Comparison of ENCODE assay signal across 25 cellular contexts in the genomic region with DNA sequence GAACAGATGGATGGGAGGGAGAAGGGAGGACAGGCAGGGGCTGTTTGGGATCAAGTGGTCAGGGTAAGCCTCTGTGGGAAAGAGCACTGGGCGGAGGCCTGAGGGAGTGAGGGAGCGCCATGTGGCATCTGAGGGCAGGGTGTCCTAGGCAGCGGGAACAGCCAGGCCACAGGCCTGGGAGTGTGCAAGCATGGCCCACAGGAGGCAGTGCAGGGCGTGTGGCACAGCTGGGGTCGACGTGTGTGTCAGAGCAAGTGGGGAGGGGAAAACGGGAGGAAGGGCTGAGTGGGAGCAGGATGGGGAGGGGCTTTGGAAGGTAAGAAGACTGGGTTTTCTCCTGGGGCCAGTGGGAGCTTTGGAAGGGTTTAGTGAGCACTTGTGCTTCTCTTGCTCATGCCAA.
A peak's percentile ranks its signal among the peaks of the same experiment; 100 is the strongest.
DNase-seq lines count a peak whose midpoint lies in the region; ATAC-seq, FAIRE-seq and TF ChIP-seq lines count a peak whose summit lies in the region.
"Had no signal": no experiment of that assay in that cellular context is flagged by ENCODE, and none has a peak within 500 bp of the region (broad histone marks: within the 10 kb centered on the region; RNA-seq: fewer than 3 reads in every experiment).

No MANE protein-coding gene starts in this region.

- in situ Hi-C loops in HepG2 (cut with HindIII; ENCODE audit: extremely low pct_ligation_motif_present, low pct_unique_long_range_greater_than_20kb) = no loop called here

- 39% methylated on average over 7 of the region's 7 CpGs for WGBS in HepG2 (ENCODE audit: low lambda C conversion rate)

- H3K4me2 ChIP-seq in HepG2 (ENCODE audit: low read depth, low read length) (no peak overlapping the region), neural progenitor cell (no peak overlapping the region)
- H3K4me2 ChIP-seq: KMS-11 had no signal

- H3K9ac ChIP-seq in HepG2 (ENCODE audit: insufficient read depth, low read depth, low read length) = no peak overlapping the region
- no peak overlapping the region for H3K9ac ChIP-seq in neural progenitor cell
- H3K9ac ChIP-seq: KMS-11 had no signal

- no peak for TF ChIP-seq RAD21 in HepG2 (CRISPR knock-in tag; IDR thresholded peaks at IDR 0.05)

- H3K27me3 Mint-ChIP-seq in activated CD4-positive, alpha-beta T cell treated with anti-CD3 and anti-CD28 coated beads, Interleukin-2, amount 10 ng/mL, durations not matched to agents 7 days and 5 days = peaks cover 26% of the 10 kb centered on the region
- no peaks in the 10 kb centered on the region for H3K27me3 Mint-ChIP-seq in WTC11 (ENCODE audit: low read depth)
- H3K27me3 Mint-ChIP-seq in neural progenitor cell (ENCODE audit: insufficient read depth, low read depth) = peaks cover 5% of the 10 kb centered on the region
- H3K27me3 Mint-ChIP-seq: B cell had no signal

- TF ChIP-seq POLR2A in HepG2 (IDR thresholded peaks at IDR 0.05; ENCODE audit: insufficient read depth in 1 of 2, low read depth in 2 of 2, low read length in 2 of 2) = no peak

- peak overlapping the region; percentile 39 for H3K27ac Mint-ChIP-seq in activated CD4-positive, alpha-beta T cell treated with anti-CD3 and anti-CD28 coated beads, Interleukin-2, amount 10 ng/mL, durations not matched to agents 7 days and 5 days
- H3K27ac Mint-ChIP-seq in WTC11 (no peak overlapping the region), neural progenitor cell (no peak overlapping the region)
- H3K27ac Mint-ChIP-seq: B cell, IgD-negative memory B cell had no signal

- no TSS peak for BruUV-seq in HepG2 (replicated peaks; lab: Mats Ljungman, UMichigan)

- no peaks in the 10 kb centered on the region for H3K4me1 ChIP-seq in HepG2 (ENCODE audit: insufficient read depth, low read length)
- peaks cover 4% of the 10 kb centered on the region for H3K4me1 ChIP-seq in neural progenitor cell

- peaks cover 6% of the 10 kb centered on the region for H3K36me3 Mint-ChIP-seq in activated CD4-positive, alpha-beta T cell treated with anti-CD3 and anti-CD28 coated beads, Interleukin-2, amount 10 ng/mL, durations not matched to agents 7 days and 5 days (ENCODE audit: low read depth)
- H3K36me3 Mint-ChIP-seq in WTC11 (no peaks in the 10 kb centered on the region), neural progenitor cell (no peaks in the 10 kb centered on the region)
- H3K36me3 Mint-ChIP-seq: IgD-negative memory B cell had no signal

- H3K27me3 ChIP-seq in HepG2 (ENCODE audit: control insufficient read depth in 1 of 2, insufficient read depth in 2 of 2, low read length in 2 of 2) (peaks cover 0 to 9% of the 10 kb centered on the region in 2 experiments; a peak in 3 of 5 replicates), neural progenitor cell (no peaks in the 10 kb centered on the region)

- CTCF ChIA-PET in activated CD4-positive, alpha-beta T cell treated with anti-CD3 and anti-CD28 coated beads, Interleukin-2, amount 10 ng/mL, durations not matched to agents 7 days and 5 days (lab: Charles Lee) = interaction anchor here (1.9 kb wide), 1 partner anchor 11 kb away, joined by 4 read pairs; no protein-coding TSS in a partner anchor
- CTCF ChIA-PET in WTC11 (lab: Charles Lee) = interaction anchor here (0.9 kb wide), 1 partner anchor 119 kb away, joined by 3 read pairs; no protein-coding TSS in a partner anchor
- CTCF ChIA-PET in HepG2 (lab: Yijun Ruan, JAX; ENCODE audit: low intra/inter-chr PET ratio, low total read pairs) = no interaction called here

- FAIRE-seq in HepG2 (lab: Jason Lieb, UNC) = no peak
- FAIRE-seq: GM12891 had no signal

- no peak for TF ChIP-seq CTCF in WTC11 (IDR thresholded peaks at IDR 0.05)
- no peak for TF ChIP-seq CTCF in HepG2 (CRISPR knock-in tag; IDR thresholded peaks at IDR 0.05)
- no peak for TF ChIP-seq CTCF in neural progenitor cell (IDR thresholded peaks at IDR 0.05)

- intact Hi-C loops in HepG2 (cut with micrococcal nuclease; ENCODE audit: unreplicated experiment) = no loop called here

- H3F3A ChIP-seq in neural progenitor cell (ENCODE audit: low read depth) = no peaks in the 10 kb centered on the region

- H3K79me2 ChIP-seq in HepG2 (ENCODE audit: insufficient read depth, low read length) (no peaks in the 10 kb centered on the region), neural progenitor cell (ENCODE audit: low read depth) (no peaks in the 10 kb centered on the region)

- H2AFZ ChIP-seq in HepG2 (ENCODE audit: low read length) (no peak overlapping the region), neural progenitor cell (replicated peaks) (no peak overlapping the region)

- no peak overlapping the region for H3K4me3 Mint-ChIP-seq in activated CD4-positive, alpha-beta T cell treated with anti-CD3 and anti-CD28 coated beads, Interleukin-2, amount 10 ng/mL, durations not matched to agents 7 days and 5 days
- H3K4me3 Mint-ChIP-seq in WTC11 (no peak overlapping the region), neural progenitor cell (no peak overlapping the region)
- H3K4me3 Mint-ChIP-seq: B cell had no signal

- H3K36me3 ChIP-seq in HepG2 (replicated peaks in 1 of 2; ENCODE audit: control insufficient read depth in 1 of 2, insufficient read depth in 2 of 2, low read length in 2 of 2) (no peaks in the 10 kb centered on the region), neural progenitor cell (no peaks in the 10 kb centered on the region)

- peaks cover 22% of the 10 kb centered on the region for H3K4me1 Mint-ChIP-seq in activated CD4-positive, alpha-beta T cell treated with anti-CD3 and anti-CD28 coated beads, Interleukin-2, amount 10 ng/mL, durations not matched to agents 7 days and 5 days
- H3K4me1 Mint-ChIP-seq in WTC11 = 0 out of 2 replicates have a peak, but pooled peaks cover 3% of the 10 kb centered on the region
- peaks cover 15% of the 10 kb centered on the region for H3K4me1 Mint-ChIP-seq in neural progenitor cell

- POLR2A ChIA-PET in activated CD4-positive, alpha-beta T cell treated with anti-CD3 and anti-CD28 coated beads, Interleukin-2, amount 10 ng/mL, durations not matched to agents 7 days and 5 days (lab: Charles Lee) = no interaction called here
- POLR2A ChIA-PET in WTC11 (lab: Charles Lee) = no interaction called here
- POLR2A ChIA-PET in HepG2 (lab: Yijun Ruan, JAX) = no interaction called here

- DNase-seq in activated CD4-positive, alpha-beta T cell treated with anti-CD3 and anti-CD28 coated beads, Interleukin-2, amount 10 ng/mL, durations not matched to agents 7 days and 5 days = no peak
- no peak for DNase-seq in activated CD4-positive, alpha-beta T cell treated with anti-CD3 and anti-CD28 coated beads for 48 hours
- DNase-seq in WTC11 (ENCODE audit: low spot score) (no peak), HepG2 (ENCODE audit: low spot score) (no peak), neural progenitor cell (ENCODE audit: low spot score) (no peak), OCI-M2 (lab: John Stamatoyannopoulos, UW; ENCODE audit: unreplicated experiment) (no peak), kidney tubule cell (ENCODE audit: low spot score) (no peak)
- DNase-seq: Calu3, DMS79 treated with DMSO at 0.1 percent for 48 hours, GF-D8, HCEC 1CT, MM.1S, NCI-H1048, NCI-H1417, NCI-H1694, NCI-H2029 treated with DMSO at 0.1 percent for 48 hours, NCI-H526 treated with DMSO at 0.1 percent for 48 hours, SHP77 had no signal

- no peak overlapping the region for H3K4me3 ChIP-seq in HepG2 (replicated peaks in 1 of 3; ENCODE audit: insufficient read depth in 1 of 3, low read depth in 2 of 3, low read length in 3 of 3)
- H3K4me3 ChIP-seq in neural progenitor cell = no peak overlapping the region

- H3K27ac ChIP-seq in HepG2 (ENCODE audit: extremely low read length, insufficient read depth, low read length) (no peak overlapping the region), neural progenitor cell (no peak overlapping the region)
- H3K27ac ChIP-seq: 22Rv1, KMS-11, RWPE1 had no signal

- H3K9me3 Mint-ChIP-seq in activated CD4-positive, alpha-beta T cell treated with anti-CD3 and anti-CD28 coated beads, Interleukin-2, amount 10 ng/mL, durations not matched to agents 7 days and 5 days = no peaks in the 10 kb centered on the region
- H3K9me3 Mint-ChIP-seq in WTC11 = no peaks in the 10 kb centered on the region
- H3K9me3 Mint-ChIP-seq in neural progenitor cell = no peaks in the 10 kb centered on the region

- H4K20me1 ChIP-seq in HepG2 (ENCODE audit: insufficient read depth, low read length) (no peaks in the 10 kb centered on the region), neural progenitor cell (ENCODE audit: low read depth) (no peaks in the 10 kb centered on the region)

- ATAC-seq in WTC11 (0 out of 2 replicates have a peak, but pooled peaks have one; percentile 44), HepG2 (no peak; the same call in 2 of the 3 replicates)
- ATAC-seq: Panc1 had no signal

- no peak for TF ChIP-seq EP300 in HepG2 (IDR thresholded peaks at IDR 0.05; ENCODE audit: low read depth in 2 of 2, low read length in 2 of 2)
- TF ChIP-seq EP300 in HepG2 (CRISPR knock-in tag; IDR thresholded peaks at IDR 0.05; ENCODE audit: borderline replicate concordance) = no peak

- H3K9me3 ChIP-seq in HepG2 (ENCODE audit: low read length) (no peaks in the 10 kb centered on the region), neural progenitor cell (ENCODE audit: low read depth) (no peaks in the 10 kb centered on the region)

TF ChIP-seq in WTC11, 78 proteins besides CTCF, POLR2A, EP300 and RAD21 (continues in another document):
- TF ChIP-seq, protein P1, sequence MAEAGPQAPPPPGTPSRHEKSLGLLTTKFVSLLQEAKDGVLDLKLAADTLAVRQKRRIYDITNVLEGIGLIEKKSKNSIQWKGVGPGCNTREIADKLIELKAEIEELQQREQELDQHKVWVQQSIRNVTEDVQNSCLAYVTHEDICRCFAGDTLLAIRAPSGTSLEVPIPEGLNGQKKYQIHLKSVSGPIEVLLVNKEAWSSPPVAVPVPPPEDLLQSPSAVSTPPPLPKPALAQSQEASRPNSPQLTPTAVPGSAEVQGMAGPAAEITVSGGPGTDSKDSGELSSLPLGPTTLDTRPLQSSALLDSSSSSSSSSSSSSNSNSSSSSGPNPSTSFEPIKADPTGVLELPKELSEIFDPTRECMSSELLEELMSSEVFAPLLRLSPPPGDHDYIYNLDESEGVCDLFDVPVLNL (CRISPR knock-in tag; IDR thresholded peaks at IDR 0.05; ENCODE audit: borderline replicate concordance, low read depth) = no peak
- no peak for TF ChIP-seq TEAD4 (CRISPR knock-in tag; IDR thresholded peaks at IDR 0.05)
- TF ChIP-seq ESRRA (CRISPR knock-in tag; IDR thresholded peaks at IDR 0.05; ENCODE audit: borderline replicate concordance) = no peak

TF ChIP-seq in HepG2, 621 proteins besides CTCF, POLR2A, EP300 and RAD21 (continues in another document):
- TF ChIP-seq ZNF644 (CRISPR knock-in tag; IDR thresholded peaks at IDR 0.05; ENCODE audit: low read depth) = no peak
